ENCODE assay signal across 36 cellular contexts in the genomic region with DNA sequence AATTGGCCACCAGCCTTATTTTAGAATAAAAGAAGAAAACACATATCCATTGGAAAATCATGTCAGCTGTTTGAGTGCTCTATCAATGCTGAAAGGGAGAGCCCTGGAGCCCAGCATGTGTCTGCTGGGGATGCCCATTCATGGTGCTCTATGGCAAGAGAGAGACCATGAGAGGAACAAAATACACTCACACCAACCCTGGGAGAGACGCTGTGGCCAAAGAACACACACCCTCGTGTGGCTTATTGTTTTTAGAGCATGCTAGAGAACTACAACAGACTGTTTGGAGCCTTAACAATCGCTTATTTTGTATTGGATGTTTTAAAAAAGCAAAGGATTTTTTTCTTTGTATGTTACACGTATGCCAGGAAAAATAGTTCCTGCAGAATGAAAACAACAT.
"Had no signal": no experiment of that assay in that cellular context is flagged by ENCODE, and none has a peak within 500 bp of the region (broad histone marks: within the 10 kb centered on the region; RNA-seq: fewer than 3 reads in every experiment).

No MANE protein-coding gene starts in this region.

- H3K36me3 ChIP-seq: adrenal gland, ascending aorta, cardiac muscle cell had no signal

- H3K27me3 ChIP-seq: adrenal gland, ascending aorta, cardiac muscle cell had no signal

- H3K9me3 Mint-ChIP-seq: activated B cell treated with CpG ODN at 0.5 μM for 24 hours; activated CD4-positive, alpha-beta T cell treated with anti-CD3 and anti-CD28 coated beads, Interleukin-2, amount 10 ng/mL, durations not matched to agents 24 days and 14 days; activated CD8-positive, alpha-beta T cell treated with anti-CD3 and anti-CD28 coated beads for 36 hours; activated naive CD4-positive, alpha-beta T cell treated with anti-CD3 and anti-CD28 coated beads for 36 hours; activated naive CD8-positive, alpha-beta T cell treated with anti-CD3 and anti-CD28 coated beads for 36 hours; activated T-cell treated with anti-CD3 and anti-CD28 coated beads, Interleukin-2, amount 50 U/mL, for 4 hours; activated T-cell treated with anti-CD3 and anti-CD28 coated beads, Interleukin-2, amount 50 U/mL, for 72 hours; activated T-helper 1 cell treated with anti-CD3 and anti-CD28 coated beads, Interleukin-12 subunit alpha, Interleukin-12 subunit beta, Interleukin-2, Interleukin-4 antibody, amounts not matched to agents 30 ng/mL and 10 ng/mL and 1 ng/mL, durations not matched to agents 14 hours and 24 hours and 36 hours; T-helper 1 cell treated with Interleukin-12 subunit alpha and Interleukin-12 subunit beta and Interleukin-4 antibody, amounts not matched to agents 30 μg/mL and 1 μg/mL, for 36 hours had no signal

- H3K27ac ChIP-seq: adrenal gland, ascending aorta, cardiac muscle cell, VCaP had no signal

- H3K27me3 Mint-ChIP-seq: activated CD4-positive, alpha-beta memory T cell treated with anti-CD3 and anti-CD28 coated beads for 36 hours; activated CD4-positive, alpha-beta T cell treated with anti-CD3 and anti-CD28 coated beads, Interleukin-2, amount 10 ng/mL, durations not matched to agents 24 days and 14 days; activated CD8-positive, alpha-beta T cell treated with anti-CD3 and anti-CD28 coated beads for 36 hours; activated naive CD8-positive, alpha-beta T cell treated with anti-CD3 and anti-CD28 coated beads for 36 hours; brain; central memory CD8-positive, alpha-beta T cell had no signal

- H3K4me3 ChIP-seq: adrenal gland, ascending aorta, cardiac muscle cell had no signal

- H3K9me3 ChIP-seq: adrenal gland, ascending aorta had no signal

- DNase-seq: activated B cell treated with CpG ODN at 0.5 μM for 24 hours; activated CD4-positive, alpha-beta memory T cell treated with anti-CD3 and anti-CD28 coated beads for 36 hours; activated CD4-positive, alpha-beta T cell treated with anti-CD3 and anti-CD28 coated beads for 4 hours; activated CD4-positive, alpha-beta T cell treated with anti-CD3 and anti-CD28 coated beads, Interleukin-2, amount 10 ng/mL, durations not matched to agents 24 days and 14 days; activated CD4-positive, alpha-beta T cell treated with anti-CD3 and anti-CD28 coated beads, Interleukin-2, amount 50 U/mL, for 1 hour; activated CD4-positive, alpha-beta T cell treated with anti-CD3 and anti-CD28 coated beads, Interleukin-2, amount 50 U/mL, for 4 hours; activated CD4-positive, CD25-positive, alpha-beta regulatory T cell treated with anti-CD3 and anti-CD28 coated beads, Interleukin-2, amount 50 U/mL, for 72 hours; activated CD8-positive, alpha-beta memory T cell treated with anti-CD3 and anti-CD28 coated beads, Interleukin-2, amount 50 U/mL, for 4 hours; activated CD8-positive, alpha-beta T cell treated with anti-CD3 and anti-CD28 coated beads for 36 hours; activated effector memory CD4-positive, alpha-beta T cell treated with anti-CD3 and anti-CD28 coated beads, Interleukin-2, amount 50 U/mL, for 16 hours; activated gamma-delta T cell treated with Interleukin-2 at 50 U/mL for 16 hours; activated naive CD4-positive, alpha-beta T cell; activated naive CD4-positive, alpha-beta T cell treated with anti-CD3 and anti-CD28 coated beads for 36 hours; activated naive CD4-positive, alpha-beta T cell treated with anti-CD3 and anti-CD28 coated beads, Interleukin-2, amount 50 U/mL, for 16 hours; activated naive CD8-positive, alpha-beta T cell treated with anti-CD3 and anti-CD28 coated beads for 36 hours; activated T-cell treated with anti-CD3 and anti-CD28 coated beads for 4 hours; activated T-cell treated with anti-CD3 and anti-CD28 coated beads, Interleukin-2, amount 50 U/mL, for 1 hour; activated T-cell treated with anti-CD3 and anti-CD28 coated beads, Interleukin-2, amount 50 U/mL, for 4 hours; activated T-cell treated with anti-CD3 and anti-CD28 coated beads, Interleukin-2, amount 50 U/mL, for 72 hours; adrenal gland; amniotic stem cell; caudate nucleus; cerebellar nuclear complex; T-helper 1 cell; T-helper 2 cell; T-helper 9 cell had no signal

- H3K36me3 Mint-ChIP-seq: activated CD4-positive, alpha-beta memory T cell treated with anti-CD3 and anti-CD28 coated beads for 36 hours; activated naive CD4-positive, alpha-beta T cell treated with anti-CD3 and anti-CD28 coated beads, Interleukin-2, amount 50 U/mL, for 72 hours; activated naive CD8-positive, alpha-beta T cell treated with anti-CD3 and anti-CD28 coated beads for 36 hours; brain had no signal

- H3K4me1 Mint-ChIP-seq: activated B cell treated with CpG ODN at 0.5 μM for 24 hours; activated CD4-positive, alpha-beta T cell treated with anti-CD3 and anti-CD28 coated beads, Interleukin-2, amount 10 ng/mL, durations not matched to agents 24 days and 14 days; activated naive CD8-positive, alpha-beta T cell treated with anti-CD3 and anti-CD28 coated beads for 36 hours; activated T-helper 17 cell treated with anti-CD3 and anti-CD28 coated beads, Interleukin-2, amount 50 U/mL, for 72 hours; central memory CD8-positive, alpha-beta T cell had no signal

- H3K4me1 ChIP-seq: adrenal gland had no signal

- H3K4me3 Mint-ChIP-seq: activated B cell treated with CpG ODN at 0.5 μM for 24 hours; activated CD4-positive, alpha-beta memory T cell treated with anti-CD3 and anti-CD28 coated beads for 36 hours; activated CD4-positive, alpha-beta T cell treated with anti-CD3 and anti-CD28 coated beads, Interleukin-2, amount 10 ng/mL, durations not matched to agents 24 days and 14 days; activated CD8-positive, alpha-beta T cell treated with anti-CD3 and anti-CD28 coated beads for 36 hours; activated naive CD4-positive, alpha-beta T cell treated with anti-CD3 and anti-CD28 coated beads for 36 hours; activated naive CD8-positive, alpha-beta T cell treated with anti-CD3 and anti-CD28 coated beads for 36 hours; activated T-cell treated with anti-CD3 and anti-CD28 coated beads, Interleukin-2, amount 50 U/mL, for 4 hours; activated T-cell treated with anti-CD3 and anti-CD28 coated beads, Interleukin-2, amount 50 U/mL, for 72 hours; activated T-helper 1 cell treated with anti-CD3 and anti-CD28 coated beads, Interleukin-12 subunit alpha, Interleukin-12 subunit beta, Interleukin-2, Interleukin-4 antibody, amounts not matched to agents 30 ng/mL and 10 ng/mL and 1 ng/mL, durations not matched to agents 14 hours and 24 hours and 36 hours; activated T-helper 17 cell treated with anti-CD3 and anti-CD28 coated beads, Interleukin-2, amount 50 U/mL, for 72 hours; brain; central memory CD8-positive, alpha-beta T cell; T-helper 1 cell treated with Interleukin-12 subunit alpha and Interleukin-12 subunit beta and Interleukin-4 antibody, amounts not matched to agents 30 μg/mL and 1 μg/mL, for 36 hours; T-helper 2 cell treated with Interferon-gamma antibody and Interleukin-4, amounts not matched to agents 5 μg/mL and 100 μg/mL, for 36 hours had no signal

- ATAC-seq: activated CD8-positive, alpha-beta T cell treated with anti-CD3 and anti-CD28 coated beads for 36 hours; activated naive CD4-positive, alpha-beta T cell treated with anti-CD3 and anti-CD28 coated beads, Interleukin-2, amount 50 U/mL, for 72 hours; activated T-cell treated with anti-CD3 and anti-CD28 coated beads, Interleukin-2, amount 50 U/mL, for 4 hours; activated T-cell treated with anti-CD3 and anti-CD28 coated beads, Interleukin-2, amount 50 U/mL, for 72 hours; activated T-helper 17 cell treated with anti-CD3 and anti-CD28 coated beads, Interleukin-2, amount 50 U/mL, for 72 hours had no signal

- H3K27ac Mint-ChIP-seq: activated B cell treated with CpG ODN at 0.5 μM for 24 hours; activated CD4-positive, alpha-beta memory T cell treated with anti-CD3 and anti-CD28 coated beads for 36 hours; activated CD4-positive, alpha-beta T cell treated with anti-CD3 and anti-CD28 coated beads, Interleukin-2, amount 10 ng/mL, durations not matched to agents 24 days and 14 days; activated CD8-positive, alpha-beta T cell treated with anti-CD3 and anti-CD28 coated beads for 36 hours; activated naive CD4-positive, alpha-beta T cell treated with anti-CD3 and anti-CD28 coated beads for 36 hours; activated naive CD4-positive, alpha-beta T cell treated with anti-CD3 and anti-CD28 coated beads, Interleukin-2, amount 50 U/mL, for 72 hours; activated naive CD8-positive, alpha-beta T cell treated with anti-CD3 and anti-CD28 coated beads for 36 hours; activated T-cell treated with anti-CD3 and anti-CD28 coated beads, Interleukin-2, amount 50 U/mL, for 72 hours; activated T-helper 1 cell treated with anti-CD3 and anti-CD28 coated beads, Interleukin-12 subunit alpha, Interleukin-12 subunit beta, Interleukin-2, Interleukin-4 antibody, amounts not matched to agents 30 ng/mL and 10 ng/mL and 1 ng/mL, durations not matched to agents 14 hours and 24 hours and 36 hours; activated T-helper 17 cell treated with anti-CD3 and anti-CD28 coated beads, Interleukin-2, amount 50 U/mL, for 72 hours; T-helper 1 cell treated with Interleukin-12 subunit alpha and Interleukin-12 subunit beta and Interleukin-4 antibody, amounts not matched to agents 30 μg/mL and 1 μg/mL, for 36 hours; T-helper 2 cell treated with Interferon-gamma antibody and Interleukin-4, amounts not matched to agents 5 μg/mL and 100 μg/mL, for 36 hours had no signal
